Comparison of ENCODE assay signal across 17 cellular contexts in genomic region chr2:232882085-232882484, GRCh38. TPM values are rescaled to one million over a fixed set of nuclear protein-coding genes. Genes with fewer than 3 reads are reported as not detected.
DNase-seq lines count a peak whose midpoint lies in the region; ATAC-seq and TF ChIP-seq lines count a peak whose summit lies in the region.
"Had no signal": no experiment of that assay in that cellular context is flagged by ENCODE, and none has a peak within 500 bp of the region (broad histone marks: within the 10 kb centered on the region; RNA-seq: fewer than 3 reads in every experiment).

No MANE protein-coding gene starts in this region.

- H3K9ac ChIP-seq in neural progenitor cell, result no peak overlapping the region

- 92 to 96% (median 93%) methylated on average over 8 to 17 of the region's 17 CpGs for WGBS in spleen, 5 donors

- H3K4me3 Mint-ChIP-seq in activated naive CD8-positive, alpha-beta T cell treated with anti-CD3 and anti-CD28 coated beads, Interleukin-2, amount 10 ng/mL, durations not matched to agents 7 days and 5 days, result no peak overlapping the region
- H3K4me3 Mint-ChIP-seq in activated naive CD8-positive, alpha-beta T cell treated with anti-CD3 and anti-CD28 coated beads, Interleukin-2, amount 50 U/mL, for 24 hours, result no peak overlapping the region
- no peak overlapping the region for H3K4me3 Mint-ChIP-seq in natural killer cell treated with Interleukin-12 subunit alpha and Interleukin-12 subunit beta and Interleukin-15 and Interleukin-18, amount 100 ng/mL, for 72 hours
- H3K4me3 Mint-ChIP-seq in natural killer cell (no peak overlapping the region), neural progenitor cell (no peak overlapping the region)
- H3K4me3 Mint-ChIP-seq: CD4-positive, alpha-beta T cell had no signal

- no peak overlapping the region for H3K4me3 ChIP-seq in neural progenitor cell
- H3K4me3 ChIP-seq in spleen, result no peak overlapping the region
- H3K4me3 ChIP-seq: GM12878 had no signal

- no peak for TF ChIP-seq POLR2A in spleen (IDR thresholded peaks at IDR 0.05)

- no peaks in the 10 kb centered on the region for H3K36me3 Mint-ChIP-seq in activated naive CD8-positive, alpha-beta T cell treated with anti-CD3 and anti-CD28 coated beads, Interleukin-2, amount 10 ng/mL, durations not matched to agents 7 days and 5 days
- H3K36me3 Mint-ChIP-seq in activated naive CD8-positive, alpha-beta T cell treated with anti-CD3 and anti-CD28 coated beads, Interleukin-2, amount 50 U/mL, for 24 hours (ENCODE audit: low read depth), result no peaks in the 10 kb centered on the region
- no peaks in the 10 kb centered on the region for H3K36me3 Mint-ChIP-seq in natural killer cell treated with Interleukin-12 subunit alpha and Interleukin-12 subunit beta and Interleukin-15 and Interleukin-18, amount 100 ng/mL, for 72 hours
- H3K36me3 Mint-ChIP-seq in natural killer cell (no peaks in the 10 kb centered on the region), neural progenitor cell (peaks cover 2% of the 10 kb centered on the region)

- H3F3A ChIP-seq in neural progenitor cell (ENCODE audit: low read depth), result no peaks in the 10 kb centered on the region

- H3K4me1 ChIP-seq in neural progenitor cell (no peaks in the 10 kb centered on the region), spleen (peaks cover 0 to 3% (median under 1%) of the 10 kb centered on the region in 6 donors)

- no peaks in the 10 kb centered on the region for H3K36me3 ChIP-seq in neural progenitor cell
- no peaks in the 10 kb centered on the region for H3K36me3 ChIP-seq in spleen

- H3K27me3 ChIP-seq in neural progenitor cell (peaks cover 20% of the 10 kb centered on the region), spleen (replicated peaks in 1 of 7) (peaks cover 0 to 26% (median 2%) of the 10 kb centered on the region in 7 donors)

- no peak overlapping the region for H3K27ac ChIP-seq in neural progenitor cell
- no peak overlapping the region for H3K27ac ChIP-seq in spleen
- H3K27ac ChIP-seq: HL-60 had no signal

- POLR2A ChIA-PET in activated naive CD8-positive, alpha-beta T cell treated with anti-CD3 and anti-CD28 coated beads, Interleukin-2, amount 10 ng/mL, durations not matched to agents 7 days and 5 days (lab: Charles Lee), result no interaction called here

- H3K9me3 ChIP-seq in neural progenitor cell (ENCODE audit: low read depth) (no peaks in the 10 kb centered on the region), spleen (no peaks in the 10 kb centered on the region)

- no peak overlapping the region for H3K4me2 ChIP-seq in neural progenitor cell

- H3K79me2 ChIP-seq in neural progenitor cell (ENCODE audit: low read depth), result no peaks in the 10 kb centered on the region

- H3K27me3 Mint-ChIP-seq in activated naive CD8-positive, alpha-beta T cell treated with anti-CD3 and anti-CD28 coated beads, Interleukin-2, amount 10 ng/mL, durations not matched to agents 7 days and 5 days, result no peaks in the 10 kb centered on the region
- peaks cover 9% of the 10 kb centered on the region for H3K27me3 Mint-ChIP-seq in activated naive CD8-positive, alpha-beta T cell treated with anti-CD3 and anti-CD28 coated beads, Interleukin-2, amount 50 U/mL, for 24 hours
- H3K27me3 Mint-ChIP-seq in natural killer cell treated with Interleukin-12 subunit alpha and Interleukin-12 subunit beta and Interleukin-15 and Interleukin-18, amount 100 ng/mL, for 72 hours, result peaks cover 0 to 5% of the 10 kb centered on the region in 2 donors
- no peaks in the 10 kb centered on the region for H3K27me3 Mint-ChIP-seq in natural killer cell (ENCODE audit: low read depth in 2 of 2)
- H3K27me3 Mint-ChIP-seq in neural progenitor cell (ENCODE audit: insufficient read depth, low read depth), result peaks cover 8% of the 10 kb centered on the region

- no peak for ATAC-seq in activated naive CD8-positive, alpha-beta T cell treated with anti-CD3 and anti-CD28 coated beads, Interleukin-2, amount 10 ng/mL, durations not matched to agents 7 days and 5 days (ENCODE audit: low read depth)
- no peak for ATAC-seq in activated naive CD8-positive, alpha-beta T cell treated with anti-CD3 and anti-CD28 coated beads, Interleukin-2, amount 50 U/mL, for 24 hours
- no peak for ATAC-seq in natural killer cell treated with Interleukin-12 subunit alpha and Interleukin-12 subunit beta and Interleukin-15 and Interleukin-18, amount 100 ng/mL, for 72 hours
- ATAC-seq in natural killer cell, result no peak
- ATAC-seq: GM12878, HCT116 had no signal

- H4K20me1 ChIP-seq in neural progenitor cell (ENCODE audit: low read depth), result no peaks in the 10 kb centered on the region

- no peak overlapping the region for H2AFZ ChIP-seq in neural progenitor cell (replicated peaks)

- peak; percentile 15 for DNase-seq in activated naive CD8-positive, alpha-beta T cell treated with anti-CD3 and anti-CD28 coated beads, Interleukin-2, amount 10 ng/mL, durations not matched to agents 7 days and 5 days
- no peak for DNase-seq in activated naive CD8-positive, alpha-beta T cell treated with anti-CD3 and anti-CD28 coated beads, Interleukin-2, amount 50 U/mL, for 24 hours
- DNase-seq in natural killer cell treated with Interleukin-12 subunit alpha and Interleukin-12 subunit beta and Interleukin-15 and Interleukin-18, amount 100 ng/mL, for 72 hours (ENCODE audit: low spot score), result peak; percentile 39
- DNase-seq in natural killer cell (no peak), neural progenitor cell (ENCODE audit: low spot score) (no peak), spleen (peak; percentile 58), NCI-H2029 treated with DMSO at 0.1 percent for 48 hours (lab: John Stamatoyannopoulos, UW) (no peak), NCI-H2196 (lab: John Stamatoyannopoulos, UW; ENCODE audit: unreplicated experiment) (no peak)
- DNase-seq: ACHN; C1 segment of cervical spinal cord; Calu3; CD4-positive, alpha-beta T cell; DMS 273 treated with DMSO at 0.1 percent for 48 hours; DMS79 had no signal

- intact Hi-C loops in natural killer cell (cut with micrococcal nuclease) (no loop called here), spleen (cut with DNase I; ENCODE audit: low total_unique reads) (no loop called here)

- no peaks in the 10 kb centered on the region for H3K9me3 Mint-ChIP-seq in activated naive CD8-positive, alpha-beta T cell treated with anti-CD3 and anti-CD28 coated beads, Interleukin-2, amount 10 ng/mL, durations not matched to agents 7 days and 5 days
- no peaks in the 10 kb centered on the region for H3K9me3 Mint-ChIP-seq in activated naive CD8-positive, alpha-beta T cell treated with anti-CD3 and anti-CD28 coated beads, Interleukin-2, amount 50 U/mL, for 24 hours
- H3K9me3 Mint-ChIP-seq in natural killer cell treated with Interleukin-12 subunit alpha and Interleukin-12 subunit beta and Interleukin-15 and Interleukin-18, amount 100 ng/mL, for 72 hours, result no peaks in the 10 kb centered on the region
- H3K9me3 Mint-ChIP-seq in natural killer cell (no peaks in the 10 kb centered on the region), neural progenitor cell (no peaks in the 10 kb centered on the region)
- H3K9me3 Mint-ChIP-seq: CD4-positive, alpha-beta T cell had no signal

- H3K27ac Mint-ChIP-seq in activated naive CD8-positive, alpha-beta T cell treated with anti-CD3 and anti-CD28 coated beads, Interleukin-2, amount 10 ng/mL, durations not matched to agents 7 days and 5 days, result no peak overlapping the region
- H3K27ac Mint-ChIP-seq in activated naive CD8-positive, alpha-beta T cell treated with anti-CD3 and anti-CD28 coated beads, Interleukin-2, amount 50 U/mL, for 24 hours, result no peak overlapping the region
- H3K27ac Mint-ChIP-seq in natural killer cell treated with Interleukin-12 subunit alpha and Interleukin-12 subunit beta and Interleukin-15 and Interleukin-18, amount 100 ng/mL, for 72 hours, result no peak overlapping the region
- H3K27ac Mint-ChIP-seq in natural killer cell (no peak overlapping the region), neural progenitor cell (peak overlapping the region; percentile 21)
- H3K27ac Mint-ChIP-seq: CD4-positive, alpha-beta T cell had no signal

- no peak for TF ChIP-seq CTCF in natural killer cell (IDR thresholded peaks at IDR 0.05)
- TF ChIP-seq CTCF in neural progenitor cell (IDR thresholded peaks at IDR 0.05), result no peak
- TF ChIP-seq CTCF in spleen (IDR thresholded peaks at IDR 0.05 in 8 of 11, conservative IDR thresholded peaks at IDR 0.05 in 3 of 11), result no peak

- H3K4me1 Mint-ChIP-seq in activated naive CD8-positive, alpha-beta T cell treated with anti-CD3 and anti-CD28 coated beads, Interleukin-2, amount 10 ng/mL, durations not matched to agents 7 days and 5 days, result no peaks in the 10 kb centered on the region
- no peaks in the 10 kb centered on the region for H3K4me1 Mint-ChIP-seq in activated naive CD8-positive, alpha-beta T cell treated with anti-CD3 and anti-CD28 coated beads, Interleukin-2, amount 50 U/mL, for 24 hours
- no peaks in the 10 kb centered on the region for H3K4me1 Mint-ChIP-seq in natural killer cell treated with Interleukin-12 subunit alpha and Interleukin-12 subunit beta and Interleukin-15 and Interleukin-18, amount 100 ng/mL, for 72 hours (ENCODE audit: low read depth in 2 of 2)
- H3K4me1 Mint-ChIP-seq in natural killer cell, result no peaks in the 10 kb centered on the region
- peaks cover 5% of the 10 kb centered on the region for H3K4me1 Mint-ChIP-seq in neural progenitor cell

RNA-seq across cellular contexts. Expression of gene SNORC, which starts 12.0 kb away (rescaled TPM):
- 1 to 10 TPM; 1.5 to 2.1 TPM for total RNA-seq in activated naive CD8-positive, alpha-beta T cell treated with anti-CD3 and anti-CD28 coated beads, Interleukin-2, amount 10 ng/mL, durations not matched to agents 7 days and 5 days
- total RNA-seq in natural killer cell treated with Interleukin-12 subunit alpha and Interleukin-12 subunit beta and Interleukin-15 and Interleukin-18, amount 100 ng/mL, for 72 hours, result 1 to 10 TPM; 1.5 TPM
- total RNA-seq in natural killer cell (1 to 10 TPM in 1 of 3 donors, under 1 TPM in 2; 0.47 to 1.0 (median 0.98) TPM), neural progenitor cell (ENCODE audit: low replicate concordance) (2.6 TPM in 1 of 2 replicates, not detected in the other), spleen (1 to 10 TPM in 5 of 7 donors, under 1 TPM in 2; 0.68 to 2.9 (median 1.2) TPM)
- 1 to 10 TPM in 2 of 3 donors, under 1 TPM in 1; 0.94 to 5.1 (median 1.7) TPM for polyA plus RNA-seq in spleen

Comparison
In these comparisons a context has a peak if more than half of its experiments do, and no peak if none do; other contexts are left out.
1. DNase-seq: peak in activated naive CD8-positive, alpha-beta T cell treated with anti-CD3 and anti-CD28 coated beads, Interleukin-2, amount 10 ng/mL, durations not matched to agents 7 days and 5 days (single experiment), natural killer cell treated with Interleukin-12 subunit alpha and Interleukin-12 subunit beta and Interleukin-15 and Interleukin-18, amount 100 ng/mL, for 72 hours (single experiment) and spleen (single experiment); none in activated naive CD8-positive, alpha-beta T cell treated with anti-CD3 and anti-CD28 coated beads, Interleukin-2, amount 50 U/mL, for 24 hours (single experiment), natural killer cell (single experiment), neural progenitor cell (single experiment), NCI-H2029 treated with DMSO at 0.1 percent for 48 hours (single experiment) and NCI-H2196 (single experiment).